Comparison of ENCODE assay signal across 8 cellular contexts in the genomic region with DNA sequence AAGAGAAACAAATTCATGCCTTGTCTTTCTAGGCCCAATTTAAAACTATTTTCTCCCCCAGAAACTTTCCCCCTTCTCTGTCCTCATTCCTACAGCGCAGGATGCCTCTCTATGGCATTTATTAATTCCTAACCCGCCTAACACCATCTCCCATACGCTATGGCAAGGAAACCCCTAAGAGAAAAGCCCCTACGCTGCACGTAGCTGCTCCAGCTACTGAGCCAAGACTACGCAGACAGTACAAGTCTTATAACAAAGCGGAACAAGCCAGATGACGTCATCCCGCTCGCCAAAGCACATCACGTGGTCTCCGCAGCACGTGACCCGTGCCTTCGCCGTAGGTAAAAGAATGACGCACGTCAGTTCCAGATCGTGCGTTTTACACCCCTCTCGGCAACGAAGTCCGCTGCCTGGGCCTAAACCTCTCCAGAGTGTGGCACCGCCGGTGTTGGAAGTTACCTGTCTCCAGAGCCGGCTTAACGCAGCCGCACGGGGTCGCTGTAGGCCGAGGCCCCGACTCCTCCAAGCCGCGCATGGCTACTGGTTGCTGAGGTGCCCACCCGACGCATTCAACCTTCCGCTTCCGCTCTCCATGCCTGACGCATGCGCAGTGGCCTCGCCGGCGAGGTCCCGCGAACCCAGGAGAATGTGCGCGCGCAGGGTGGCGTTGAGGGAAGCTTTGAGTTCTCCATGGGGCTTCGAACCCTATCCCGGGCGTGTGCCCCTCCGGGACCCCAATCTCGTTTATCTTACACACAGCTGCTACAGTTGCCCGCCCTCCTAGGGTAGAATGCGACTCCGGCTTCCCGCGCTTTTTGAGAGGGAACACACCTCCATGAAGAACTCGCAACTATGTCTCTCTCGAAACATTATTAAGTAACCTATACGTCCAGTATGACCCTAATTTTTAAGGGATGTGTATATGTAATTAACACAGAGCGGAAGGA. TPM values are rescaled to one million over a fixed set of nuclear protein-coding genes. Genes with fewer than 3 reads are reported as not detected.
A peak's percentile ranks its signal among the peaks of the same experiment; 100 is the strongest.
DNase-seq lines count a peak whose midpoint lies in the region; ATAC-seq and TF ChIP-seq lines count a peak whose summit lies in the region.

A gene with protein sequence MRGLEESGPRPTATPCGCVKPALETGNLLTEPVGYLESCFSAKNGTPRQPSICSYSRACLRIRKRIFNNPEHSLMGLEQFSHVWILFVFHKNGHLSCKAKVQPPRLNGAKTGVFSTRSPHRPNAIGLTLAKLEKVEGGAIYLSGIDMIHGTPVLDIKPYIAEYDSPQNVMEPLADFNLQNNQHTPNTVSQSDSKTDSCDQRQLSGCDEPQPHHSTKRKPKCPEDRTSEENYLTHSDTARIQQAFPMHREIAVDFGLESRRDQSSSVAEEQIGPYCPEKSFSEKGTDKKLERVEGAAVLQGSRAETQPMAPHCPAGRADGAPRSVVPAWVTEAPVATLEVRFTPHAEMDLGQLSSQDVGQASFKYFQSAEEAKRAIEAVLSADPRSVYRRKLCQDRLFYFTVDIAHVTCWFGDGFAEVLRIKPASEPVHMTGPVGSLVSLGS (minus strand): TSS at position 542 of the 947 bp plus-strand sequence. CDS start 7 bp downstream, at position 535.

- peaks cover 3% of the 10 kb centered on the region for H3K27me3 Mint-ChIP-seq in activated T-cell treated with anti-CD3 and anti-CD28 coated beads, Interleukin-2, amount 50 U/mL, for 24 hours

- H3K9me3 Mint-ChIP-seq in activated T-cell treated with anti-CD3 and anti-CD28 coated beads, Interleukin-2, amount 50 U/mL, for 24 hours = no peaks in the 10 kb centered on the region

- peaks cover 16% of the 10 kb centered on the region for H3F3A ChIP-seq in PC-9 (ENCODE audit: insufficient read depth, low read depth)

- peaks cover 14% of the 10 kb centered on the region for H3K36me3 Mint-ChIP-seq in activated T-cell treated with anti-CD3 and anti-CD28 coated beads, Interleukin-2, amount 50 U/mL, for 24 hours (ENCODE audit: low read depth)

- intact Hi-C loops in PC-9 (cut with micrococcal nuclease; ENCODE audit: unreplicated experiment) = loop anchor here (2.0 to 5.0 kb wide), 9 partner anchors 61 to 1077 kb away; partner anchors contain the start of genes ANP32B, CORO2A and NANS

- ATAC-seq in GM21717 (IDR thresholded peaks at IDR 0.05; ENCODE audit: unreplicated experiment) (peak; percentile 78), esophagus mucosa (peak; percentile 92)

- H3K9me2 ChIP-seq in PC-9 (ENCODE audit: insufficient read depth) = no peaks in the 10 kb centered on the region

- peak within 1 kb of the TSS; percentile 92 for H3K4me3 Mint-ChIP-seq in activated T-cell treated with anti-CD3 and anti-CD28 coated beads, Interleukin-2, amount 50 U/mL, for 24 hours

- no peaks in the 10 kb centered on the region for H3K36me3 ChIP-seq in PC-9 (ENCODE audit: low read depth)
- H3K36me3 ChIP-seq in muscle layer of colon (ENCODE audit: insufficient read depth, low read length) = peaks cover 4% of the 10 kb centered on the region

- H3K4me2 ChIP-seq in PC-9 = peak within 1 kb of the TSS; percentile 91

- no peaks in the 10 kb centered on the region for H4K20me1 ChIP-seq in PC-9 (ENCODE audit: insufficient read depth)

- H3K9me3 ChIP-seq in PC-9 (ENCODE audit: insufficient read depth, low read depth) (no peaks in the 10 kb centered on the region), muscle layer of colon (ENCODE audit: low read length) (no peaks in the 10 kb centered on the region)

- H3K27me3 ChIP-seq in PC-9 (ENCODE audit: insufficient read depth, low read depth) (no peaks in the 10 kb centered on the region), muscle layer of colon (ENCODE audit: control insufficient read depth in 1 of 2, insufficient read depth in 2 of 2, low read length in 2 of 2) (no peaks in the 10 kb centered on the region)

- peaks cover 49% of the 10 kb centered on the region for H3K4me1 Mint-ChIP-seq in activated T-cell treated with anti-CD3 and anti-CD28 coated beads, Interleukin-2, amount 50 U/mL, for 24 hours (ENCODE audit: low read depth)

- no TSS peak for BruUV-seq in PC-9 (replicated peaks; lab: Mats Ljungman, UMichigan)

- POLR2A ChIA-PET in PC-9 (lab: Charles Lee; ENCODE audit: unreplicated experiment) = interaction anchor here (0.5 to 1.1 kb wide), 11 partner anchors 14 to 1578 kb away, joined by 3 to 23 read pairs (median 6); partner anchors contain the start of genes NANS and TSTD2

- in situ Hi-C loops in KBM-7 (cut with MboI; ENCODE audit: low pct_unique_long_range_greater_than_20kb, low sequenced_read_pairs) = no loop called here

- H3K27ac ChIP-seq in PC-9 (peak within 1 kb of the TSS; percentile 82), muscle layer of colon (ENCODE audit: low read depth, low read length) (peak within 1 kb of the TSS; percentile 79)

- DNase-seq in DMS79 (lab: John Stamatoyannopoulos, UW) (peak; percentile 84), KBM-7 (peak; percentile 99), PC-9 (peak; percentile 90 to 97)
- DNase-seq in activated T-cell treated with anti-CD3 and anti-CD28 coated beads, Interleukin-2, amount 50 U/mL, for 24 hours = peak; percentile 99
- DNase-seq in stimulated activated CD8-positive, alpha-beta memory T cell treated with anti-CD3 and anti-CD28 coated beads, Interleukin-7, amount 100 ng/mL, for 24 hours (ENCODE audit: low read depth) = peak; percentile 98

- peaks cover 26% of the 10 kb centered on the region for H3K79me2 ChIP-seq in PC-9 (ENCODE audit: low read depth)

- CTCF ChIA-PET in PC-9 (lab: Charles Lee) = interaction anchor here (0.5 to 1.7 kb wide), 11 partner anchors 61 to 1897 kb away, joined by 3 to 22 read pairs (median 5); partner anchors contain the start of genes ANP32B and NANS

- peak within 1 kb of the TSS; percentile 99 for H3K27ac Mint-ChIP-seq in activated T-cell treated with anti-CD3 and anti-CD28 coated beads, Interleukin-2, amount 50 U/mL, for 24 hours

- peak within 1 kb of the TSS; percentile 98 for H2AFZ ChIP-seq in PC-9

- H3K9ac ChIP-seq in muscle layer of colon (ENCODE audit: low read length) = peak within 1 kb of the TSS; percentile 79

- TF ChIP-seq CTCF in PC-9 (conservative IDR thresholded peaks at IDR 0.05) = peak; percentile 70

- H3K4me1 ChIP-seq in PC-9 (replicated peaks; ENCODE audit: insufficient read depth) = peaks cover 18% of the 10 kb centered on the region; the same call in 1 of the 2 replicates
- peaks cover 21% of the 10 kb centered on the region for H3K4me1 ChIP-seq in muscle layer of colon (ENCODE audit: insufficient read depth, low read length)

- H3K4me3 ChIP-seq in PC-9 = peak within 1 kb of the TSS; percentile 66
- H3K4me3 ChIP-seq in muscle layer of colon (ENCODE audit: low read depth in 1 of 2, low read length in 2 of 2) = peak within 1 kb of the TSS; percentile 51 to 73

RNA-seq across cellular contexts. Expression of the gene that starts here (rescaled TPM):
- total RNA-seq in PC-9 (2021) = 12.0 and 15.8 TPM in 2 replicates
- 8.6 TPM for total RNA-seq in esophagus mucosa

Comparison
In these comparisons a context has a peak if more than half of its experiments do, and no peak if none do; other contexts are left out.
1. Peak in every context shown above with its lines: DNase-seq, ATAC-seq, H3K4me3 ChIP-seq and H3K27ac ChIP-seq.